1 cellular context compared by ENCODE assay signal in the genomic region with DNA sequence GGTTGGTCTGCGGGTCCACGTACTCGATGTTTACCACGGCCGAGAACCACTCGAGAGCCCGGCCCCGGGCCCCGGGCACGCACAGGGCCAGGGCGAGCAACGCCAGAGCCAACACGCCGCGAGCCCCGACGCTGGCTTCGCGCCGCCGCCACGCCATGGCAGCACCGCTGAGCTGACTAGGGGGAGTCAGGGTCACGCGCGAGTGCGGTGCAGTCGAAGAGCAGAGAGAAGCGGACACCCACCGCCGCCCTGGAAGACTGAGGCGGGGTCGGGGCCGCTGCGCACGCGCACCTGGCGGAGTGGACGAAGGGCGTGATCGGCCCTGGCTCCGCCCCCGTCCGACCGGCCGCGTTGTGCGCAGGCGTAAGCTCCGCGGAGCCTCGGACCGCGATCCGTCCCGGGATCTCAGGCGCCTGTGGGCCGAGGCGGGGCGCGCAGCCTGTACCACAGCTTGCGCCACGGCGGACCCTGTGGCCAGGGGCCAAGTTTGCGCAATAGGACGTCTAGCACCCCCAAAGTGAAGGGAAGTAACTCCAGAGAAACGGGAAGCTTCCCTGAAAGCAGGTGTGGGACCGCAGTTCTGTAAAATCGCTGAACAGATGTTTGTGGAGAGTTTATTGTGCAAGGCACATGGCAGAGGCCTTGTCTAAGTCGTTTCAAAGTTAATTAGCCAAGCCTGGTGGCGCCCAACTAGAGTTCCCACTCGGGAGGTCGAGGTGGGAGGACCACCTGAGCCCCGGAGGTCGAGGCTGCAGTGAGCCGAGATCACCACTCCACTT.
TF ChIP-seq lines count a peak whose summit lies in the region.

A gene with protein sequence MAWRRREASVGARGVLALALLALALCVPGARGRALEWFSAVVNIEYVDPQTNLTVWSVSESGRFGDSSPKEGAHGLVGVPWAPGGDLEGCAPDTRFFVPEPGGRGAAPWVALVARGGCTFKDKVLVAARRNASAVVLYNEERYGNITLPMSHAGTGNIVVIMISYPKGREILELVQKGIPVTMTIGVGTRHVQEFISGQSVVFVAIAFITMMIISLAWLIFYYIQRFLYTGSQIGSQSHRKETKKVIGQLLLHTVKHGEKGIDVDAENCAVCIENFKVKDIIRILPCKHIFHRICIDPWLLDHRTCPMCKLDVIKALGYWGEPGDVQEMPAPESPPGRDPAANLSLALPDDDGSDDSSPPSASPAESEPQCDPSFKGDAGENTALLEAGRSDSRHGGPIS (minus strand): TSS at position 270 of the 779 bp plus-strand sequence. CDS start 113 bp downstream, at position 157.

TF ChIP-seq in HepG2, 621 proteins besides CTCF, POLR2A, EP300 and RAD21 (continued from another document and continues in another):
- no peak for TF ChIP-seq PAF1 (CRISPR knock-in tag; IDR thresholded peaks at IDR 0.05)
- TF ChIP-seq SOX6 (IDR thresholded peaks at IDR 0.05), result no peak
- peak; percentile 95 for TF ChIP-seq SOX6 (CRISPR knock-in tag; IDR thresholded peaks at IDR 0.05)
- TF ChIP-seq CHCHD3 (CRISPR knock-in tag; IDR thresholded peaks at IDR 0.05), result no peak; the same call in 1 of the 2 replicates
- peak; percentile 94 for TF ChIP-seq ZNF205 (CRISPR knock-in tag; IDR thresholded peaks at IDR 0.05)
- TF ChIP-seq, protein P1, sequence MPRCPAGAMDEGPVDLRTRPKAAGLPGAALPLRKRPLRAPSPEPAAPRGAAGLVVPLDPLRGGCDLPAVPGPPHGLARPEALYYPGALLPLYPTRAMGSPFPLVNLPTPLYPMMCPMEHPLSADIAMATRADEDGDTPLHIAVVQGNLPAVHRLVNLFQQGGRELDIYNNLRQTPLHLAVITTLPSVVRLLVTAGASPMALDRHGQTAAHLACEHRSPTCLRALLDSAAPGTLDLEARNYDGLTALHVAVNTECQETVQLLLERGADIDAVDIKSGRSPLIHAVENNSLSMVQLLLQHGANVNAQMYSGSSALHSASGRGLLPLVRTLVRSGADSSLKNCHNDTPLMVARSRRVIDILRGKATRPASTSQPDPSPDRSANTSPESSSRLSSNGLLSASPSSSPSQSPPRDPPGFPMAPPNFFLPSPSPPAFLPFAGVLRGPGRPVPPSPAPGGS (CRISPR knock-in tag; IDR thresholded peaks at IDR 0.05), result peak; percentile 98; the same call in 1 of the 2 replicates
- TF ChIP-seq, protein P2, sequence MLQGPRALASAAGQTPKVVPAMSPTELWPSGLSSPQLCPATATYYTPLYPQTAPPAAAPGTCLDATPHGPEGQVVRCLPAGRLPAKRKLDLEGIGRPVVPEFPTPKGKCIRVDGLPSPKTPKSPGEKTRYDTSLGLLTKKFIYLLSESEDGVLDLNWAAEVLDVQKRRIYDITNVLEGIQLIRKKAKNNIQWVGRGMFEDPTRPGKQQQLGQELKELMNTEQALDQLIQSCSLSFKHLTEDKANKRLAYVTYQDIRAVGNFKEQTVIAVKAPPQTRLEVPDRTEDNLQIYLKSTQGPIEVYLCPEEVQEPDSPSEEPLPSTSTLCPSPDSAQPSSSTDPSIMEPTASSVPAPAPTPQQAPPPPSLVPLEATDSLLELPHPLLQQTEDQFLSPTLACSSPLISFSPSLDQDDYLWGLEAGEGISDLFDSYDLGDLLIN (CRISPR knock-in tag; IDR thresholded peaks at IDR 0.05; ENCODE audit: borderline replicate concordance), result peak; percentile 65; the same call in 1 of the 2 replicates
- TF ChIP-seq ZMYM3 (CRISPR knock-in tag; IDR thresholded peaks at IDR 0.05), result peak; percentile 97
- TF ChIP-seq ZNF282 (IDR thresholded peaks at IDR 0.05; ENCODE audit: partially characterized antibody), result no peak
- TF ChIP-seq SNAI1 (CRISPR knock-in tag; IDR thresholded peaks at IDR 0.05; ENCODE audit: borderline replicate concordance), result peak; percentile 97
- no peak for TF ChIP-seq SCMH1 (CRISPR knock-in tag; IDR thresholded peaks at IDR 0.05; ENCODE audit: borderline replicate concordance)
- TF ChIP-seq, protein P3, sequence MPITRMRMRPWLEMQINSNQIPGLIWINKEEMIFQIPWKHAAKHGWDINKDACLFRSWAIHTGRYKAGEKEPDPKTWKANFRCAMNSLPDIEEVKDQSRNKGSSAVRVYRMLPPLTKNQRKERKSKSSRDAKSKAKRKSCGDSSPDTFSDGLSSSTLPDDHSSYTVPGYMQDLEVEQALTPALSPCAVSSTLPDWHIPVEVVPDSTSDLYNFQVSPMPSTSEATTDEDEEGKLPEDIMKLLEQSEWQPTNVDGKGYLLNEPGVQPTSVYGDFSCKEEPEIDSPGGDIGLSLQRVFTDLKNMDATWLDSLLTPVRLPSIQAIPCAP (CRISPR knock-in tag; IDR thresholded peaks at IDR 0.05; ENCODE audit: low read depth), result peak; percentile 87
- TF ChIP-seq RELA (CRISPR knock-in tag; IDR thresholded peaks at IDR 0.05), result peak; percentile 57; the same call in 1 of the 2 replicates
- TF ChIP-seq, protein P4, sequence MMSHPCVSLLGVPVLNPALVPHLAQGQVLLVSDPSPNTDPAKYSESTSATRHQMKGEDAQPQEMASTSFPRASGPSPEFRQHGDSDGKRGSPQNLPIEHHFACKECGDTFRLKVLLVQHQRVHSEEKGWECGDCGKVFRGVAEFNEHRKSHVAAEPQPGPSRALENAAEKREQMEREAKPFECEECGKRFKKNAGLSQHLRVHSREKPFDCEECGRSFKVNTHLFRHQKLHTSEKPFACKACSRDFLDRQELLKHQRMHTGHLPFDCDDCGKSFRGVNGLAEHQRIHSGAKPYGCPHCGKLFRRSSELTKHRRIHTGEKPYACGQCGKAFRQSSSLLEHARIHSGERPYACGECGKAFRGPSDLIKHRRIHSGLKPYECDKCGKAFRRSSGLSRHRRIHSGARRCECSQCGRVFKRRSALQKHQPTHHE (CRISPR knock-in tag; IDR thresholded peaks at IDR 0.05; ENCODE audit: borderline replicate concordance), result peak; percentile 98
- TF ChIP-seq SRSF1 (optimal IDR thresholded peaks at IDR 0.05; ENCODE audit: low read depth, low read length), result peak; percentile 74
- TF ChIP-seq, protein P5, sequence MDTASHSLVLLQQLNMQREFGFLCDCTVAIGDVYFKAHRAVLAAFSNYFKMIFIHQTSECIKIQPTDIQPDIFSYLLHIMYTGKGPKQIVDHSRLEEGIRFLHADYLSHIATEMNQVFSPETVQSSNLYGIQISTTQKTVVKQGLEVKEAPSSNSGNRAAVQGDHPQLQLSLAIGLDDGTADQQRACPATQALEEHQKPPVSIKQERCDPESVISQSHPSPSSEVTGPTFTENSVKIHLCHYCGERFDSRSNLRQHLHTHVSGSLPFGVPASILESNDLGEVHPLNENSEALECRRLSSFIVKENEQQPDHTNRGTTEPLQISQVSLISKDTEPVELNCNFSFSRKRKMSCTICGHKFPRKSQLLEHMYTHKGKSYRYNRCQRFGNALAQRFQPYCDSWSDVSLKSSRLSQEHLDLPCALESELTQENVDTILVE (CRISPR knock-in tag; IDR thresholded peaks at IDR 0.05), result peak; percentile 95
- no peak for TF ChIP-seq TBL1XR1 (IDR thresholded peaks at IDR 0.05; ENCODE audit: borderline replicate concordance, low read length, partially characterized antibody)
- TF ChIP-seq EED (CRISPR knock-in tag; IDR thresholded peaks at IDR 0.05), result peak; percentile 99
- no peak for TF ChIP-seq POLR2AphosphoS2 (IDR thresholded peaks at IDR 0.05; ENCODE audit: low read depth, low read length)
- 0 out of 2 replicates have a peak, but pooled peaks have one; percentile 14 for TF ChIP-seq TOE1 (CRISPR knock-in tag; IDR thresholded peaks at IDR 0.05)
- TF ChIP-seq SP5 (CRISPR knock-in tag; IDR thresholded peaks at IDR 0.05; ENCODE audit: borderline replicate concordance, low read depth), result peak; percentile 83; the same call in 1 of the 2 replicates
- TF ChIP-seq, protein P6, sequence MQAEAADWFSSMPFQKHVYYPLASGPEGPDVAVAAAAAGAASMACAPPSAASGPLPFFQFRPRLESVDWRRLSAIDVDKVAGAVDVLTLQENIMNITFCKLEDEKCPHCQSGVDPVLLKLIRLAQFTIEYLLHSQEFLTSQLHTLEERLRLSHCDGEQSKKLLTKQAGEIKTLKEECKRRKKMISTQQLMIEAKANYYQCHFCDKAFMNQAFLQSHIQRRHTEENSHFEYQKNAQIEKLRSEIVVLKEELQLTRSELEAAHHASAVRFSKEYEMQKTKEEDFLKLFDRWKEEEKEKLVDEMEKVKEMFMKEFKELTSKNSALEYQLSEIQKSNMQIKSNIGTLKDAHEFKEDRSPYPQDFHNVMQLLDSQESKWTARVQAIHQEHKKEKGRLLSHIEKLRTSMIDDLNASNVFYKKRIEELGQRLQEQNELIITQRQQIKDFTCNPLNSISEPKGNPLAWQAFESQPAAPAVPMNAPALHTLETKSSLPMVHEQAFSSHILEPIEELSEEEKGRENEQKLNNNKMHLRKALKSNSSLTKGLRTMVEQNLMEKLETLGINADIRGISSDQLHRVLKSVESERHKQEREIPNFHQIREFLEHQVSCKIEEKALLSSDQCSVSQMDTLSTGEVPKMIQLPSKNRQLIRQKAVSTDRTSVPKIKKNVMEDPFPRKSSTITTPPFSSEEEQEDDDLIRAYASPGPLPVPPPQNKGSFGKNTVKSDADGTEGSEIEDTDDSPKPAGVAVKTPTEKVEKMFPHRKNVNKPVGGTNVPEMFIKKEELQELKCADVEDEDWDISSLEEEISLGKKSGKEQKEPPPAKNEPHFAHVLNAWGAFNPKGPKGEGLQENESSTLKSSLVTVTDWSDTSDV (CRISPR knock-in tag; IDR thresholded peaks at IDR 0.05), result peak; percentile 13; the same call in 1 of the 2 replicates
- TF ChIP-seq, protein P7, sequence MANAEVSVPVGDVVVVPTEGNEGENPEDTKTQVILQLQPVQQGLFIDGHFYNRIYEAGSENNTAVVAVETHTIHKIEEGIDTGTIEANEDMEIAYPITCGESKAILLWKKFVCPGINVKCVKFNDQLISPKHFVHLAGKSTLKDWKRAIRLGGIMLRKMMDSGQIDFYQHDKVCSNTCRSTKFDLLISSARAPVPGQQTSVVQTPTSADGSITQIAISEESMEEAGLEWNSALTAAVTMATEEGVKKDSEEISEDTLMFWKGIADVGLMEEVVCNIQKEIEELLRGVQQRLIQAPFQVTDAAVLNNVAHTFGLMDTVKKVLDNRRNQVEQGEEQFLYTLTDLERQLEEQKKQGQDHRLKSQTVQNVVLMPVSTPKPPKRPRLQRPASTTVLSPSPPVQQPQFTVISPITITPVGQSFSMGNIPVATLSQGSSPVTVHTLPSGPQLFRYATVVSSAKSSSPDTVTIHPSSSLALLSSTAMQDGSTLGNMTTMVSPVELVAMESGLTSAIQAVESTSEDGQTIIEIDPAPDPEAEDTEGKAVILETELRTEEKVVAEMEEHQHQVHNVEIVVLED (CRISPR knock-in tag; IDR thresholded peaks at IDR 0.05; ENCODE audit: borderline replicate concordance), result peak; percentile 77
- peak; percentile 98; the same call in 1 of the 2 replicates for TF ChIP-seq ARNT2 (CRISPR knock-in tag; IDR thresholded peaks at IDR 0.05; ENCODE audit: low read depth)
- no peak for TF ChIP-seq FOXK1 (CRISPR knock-in tag; IDR thresholded peaks at IDR 0.05; ENCODE audit: borderline replicate concordance, low read depth)
- TF ChIP-seq, protein P8, sequence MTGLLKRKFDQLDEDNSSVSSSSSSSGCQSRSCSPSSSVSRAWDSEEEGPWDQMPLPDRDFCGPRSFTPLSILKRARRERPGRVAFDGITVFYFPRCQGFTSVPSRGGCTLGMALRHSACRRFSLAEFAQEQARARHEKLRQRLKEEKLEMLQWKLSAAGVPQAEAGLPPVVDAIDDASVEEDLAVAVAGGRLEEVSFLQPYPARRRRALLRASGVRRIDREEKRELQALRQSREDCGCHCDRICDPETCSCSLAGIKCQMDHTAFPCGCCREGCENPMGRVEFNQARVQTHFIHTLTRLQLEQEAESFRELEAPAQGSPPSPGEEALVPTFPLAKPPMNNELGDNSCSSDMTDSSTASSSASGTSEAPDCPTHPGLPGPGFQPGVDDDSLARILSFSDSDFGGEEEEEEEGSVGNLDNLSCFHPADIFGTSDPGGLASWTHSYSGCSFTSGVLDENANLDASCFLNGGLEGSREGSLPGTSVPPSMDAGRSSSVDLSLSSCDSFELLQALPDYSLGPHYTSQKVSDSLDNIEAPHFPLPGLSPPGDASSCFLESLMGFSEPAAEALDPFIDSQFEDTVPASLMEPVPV (CRISPR knock-in tag; IDR thresholded peaks at IDR 0.05), result peak; percentile 75
- TF ChIP-seq ZMYM2 (CRISPR knock-in tag; IDR thresholded peaks at IDR 0.05), result peak; percentile 97
- peak; percentile 63; the same call in 1 of the 2 replicates for TF ChIP-seq NAIF1 (CRISPR knock-in tag; IDR thresholded peaks at IDR 0.05; ENCODE audit: borderline replicate concordance)
- peak; percentile 90 for TF ChIP-seq ZSCAN20 (CRISPR knock-in tag; IDR thresholded peaks at IDR 0.05; ENCODE audit: borderline replicate concordance)
- TF ChIP-seq ZNF879 (CRISPR knock-in tag; IDR thresholded peaks at IDR 0.05), result peak; percentile 43; the same call in 1 of the 2 replicates
- no peak for TF ChIP-seq PHF20 (CRISPR knock-in tag; IDR thresholded peaks at IDR 0.05)
- TF ChIP-seq TSC22D2 (CRISPR knock-in tag; IDR thresholded peaks at IDR 0.05; ENCODE audit: borderline replicate concordance), result peak; percentile 79; the same call in 1 of the 2 replicates
- TF ChIP-seq TCF7L2 (IDR thresholded peaks at IDR 0.05; ENCODE audit: low read depth, low read length), result no peak
- TF ChIP-seq IRF2 (CRISPR knock-in tag; IDR thresholded peaks at IDR 0.05), result peak; percentile 95
- TF ChIP-seq FOXK2 (IDR thresholded peaks at IDR 0.05), result no peak
- TF ChIP-seq, protein P9, sequence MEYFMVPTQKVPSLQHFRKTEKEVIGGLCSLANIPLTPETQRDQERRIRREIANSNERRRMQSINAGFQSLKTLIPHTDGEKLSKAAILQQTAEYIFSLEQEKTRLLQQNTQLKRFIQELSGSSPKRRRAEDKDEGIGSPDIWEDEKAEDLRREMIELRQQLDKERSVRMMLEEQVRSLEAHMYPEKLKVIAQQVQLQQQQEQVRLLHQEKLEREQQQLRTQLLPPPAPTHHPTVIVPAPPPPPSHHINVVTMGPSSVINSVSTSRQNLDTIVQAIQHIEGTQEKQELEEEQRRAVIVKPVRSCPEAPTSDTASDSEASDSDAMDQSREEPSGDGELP (IDR thresholded peaks at IDR 0.05; ENCODE audit: borderline replicate concordance, low read depth), result peak; percentile 80
- TF ChIP-seq NFE2L2 (IDR thresholded peaks at IDR 0.05; ENCODE audit: low read length), result no peak
- peak; percentile 97 for TF ChIP-seq SRY (CRISPR knock-in tag; IDR thresholded peaks at IDR 0.05)
- TF ChIP-seq, protein P10, sequence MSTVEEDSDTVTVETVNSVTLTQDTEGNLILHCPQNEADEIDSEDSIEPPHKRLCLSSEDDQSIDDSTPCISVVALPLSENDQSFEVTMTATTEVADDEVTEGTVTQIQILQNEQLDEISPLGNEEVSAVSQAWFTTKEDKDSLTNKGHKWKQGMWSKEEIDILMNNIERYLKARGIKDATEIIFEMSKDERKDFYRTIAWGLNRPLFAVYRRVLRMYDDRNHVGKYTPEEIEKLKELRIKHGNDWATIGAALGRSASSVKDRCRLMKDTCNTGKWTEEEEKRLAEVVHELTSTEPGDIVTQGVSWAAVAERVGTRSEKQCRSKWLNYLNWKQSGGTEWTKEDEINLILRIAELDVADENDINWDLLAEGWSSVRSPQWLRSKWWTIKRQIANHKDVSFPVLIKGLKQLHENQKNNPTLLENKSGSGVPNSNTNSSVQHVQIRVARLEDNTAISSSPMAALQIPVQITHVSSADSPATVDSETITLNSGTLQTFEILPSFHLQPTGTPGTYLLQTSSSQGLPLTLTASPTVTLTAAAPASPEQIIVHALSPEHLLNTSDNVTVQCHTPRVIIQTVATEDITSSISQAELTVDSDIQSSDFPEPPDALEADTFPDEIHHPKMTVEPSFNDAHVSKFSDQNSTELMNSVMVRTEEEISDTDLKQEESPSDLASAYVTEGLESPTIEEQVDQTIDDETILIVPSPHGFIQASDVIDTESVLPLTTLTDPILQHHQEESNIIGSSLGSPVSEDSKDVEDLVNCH (CRISPR knock-in tag; IDR thresholded peaks at IDR 0.05), result peak; percentile 87; the same call in 1 of the 2 replicates
- peak; percentile 43; the same call in 1 of the 2 replicates for TF ChIP-seq FOSL1 (CRISPR knock-in tag; IDR thresholded peaks at IDR 0.05; ENCODE audit: borderline replicate concordance)
- no peak for TF ChIP-seq SSRP1 (CRISPR knock-in tag; IDR thresholded peaks at IDR 0.05)
- 0 out of 2 replicates have a peak, but pooled peaks have one; percentile 33 for TF ChIP-seq ZNF260 (CRISPR knock-in tag; IDR thresholded peaks at IDR 0.05; ENCODE audit: borderline replicate concordance, low read depth)
